Comparison of ENCODE assay signal across 16 cellular contexts in genomic region chr15:40956543-40956982, GRCh38. TPM values are rescaled to one million over a fixed set of nuclear protein-coding genes. Genes with fewer than 3 reads are reported as not detected.
DNase-seq lines count a peak whose midpoint lies in the region; ATAC-seq and TF ChIP-seq lines count a peak whose summit lies in the region.
"Had no signal": no experiment of that assay in that cellular context is flagged by ENCODE, and none has a peak within 500 bp of the region (broad histone marks: within the 10 kb centered on the region; RNA-seq: fewer than 3 reads in every experiment).

No MANE protein-coding gene starts in this region.

- no peak overlapping the region for H3K27ac ChIP-seq in iPS DF 6.9 (ENCODE audit: low read length)
- peak overlapping the region; percentile 70 to 72 for H3K27ac ChIP-seq in tibial artery
- H3K27ac ChIP-seq: cardiac muscle cell, lower lobe of right lung had no signal

- H3K9me3 ChIP-seq in iPS DF 6.9 (ENCODE audit: control insufficient read depth, insufficient read depth, low read length) = no peaks in the 10 kb centered on the region
- H3K9me3 ChIP-seq in tibial artery = no peaks in the 10 kb centered on the region
- H3K9me3 ChIP-seq: lower lobe of right lung had no signal

- peaks cover 14% of the 10 kb centered on the region for H3K36me3 Mint-ChIP-seq in activated naive CD4-positive, alpha-beta T cell treated with anti-CD3 and anti-CD28 coated beads, Interleukin-2, amount 50 U/mL, for 24 hours
- H3K36me3 Mint-ChIP-seq in activated naive CD8-positive, alpha-beta T cell treated with anti-CD3 and anti-CD28 coated beads, Interleukin-2, amount 10 ng/mL, durations not matched to agents 7 days and 5 days = peaks cover 5% of the 10 kb centered on the region

- H3K4me3 ChIP-seq in iPS DF 6.9 (ENCODE audit: low read length) = 0 out of 2 replicates have a peak overlapping the region, but pooled peaks have one; percentile 8
- no peak overlapping the region for H3K4me3 ChIP-seq in tibial artery
- H3K4me3 ChIP-seq: cardiac muscle cell, lower lobe of right lung had no signal

- no peaks in the 10 kb centered on the region for H3K27me3 Mint-ChIP-seq in activated naive CD4-positive, alpha-beta T cell treated with anti-CD3 and anti-CD28 coated beads, Interleukin-2, amount 50 U/mL, for 24 hours
- H3K27me3 Mint-ChIP-seq in activated naive CD8-positive, alpha-beta T cell treated with anti-CD3 and anti-CD28 coated beads, Interleukin-2, amount 10 ng/mL, durations not matched to agents 7 days and 5 days = no peaks in the 10 kb centered on the region

- H3K27me3 ChIP-seq in iPS DF 6.9 (ENCODE audit: control insufficient read depth, insufficient read depth, low read length) (no peaks in the 10 kb centered on the region), tibial artery (no peaks in the 10 kb centered on the region)
- H3K27me3 ChIP-seq: cardiac muscle cell had no signal

- no peak for ATAC-seq in activated naive CD8-positive, alpha-beta T cell treated with anti-CD3 and anti-CD28 coated beads, Interleukin-2, amount 10 ng/mL, durations not matched to agents 7 days and 5 days (ENCODE audit: low read depth)
- ATAC-seq in HG02973 (IDR thresholded peaks at IDR 0.05; ENCODE audit: unreplicated experiment) (no peak), GM18873 (IDR thresholded peaks at IDR 0.05; ENCODE audit: low FRiP score, unreplicated experiment) (no peak), HG03280 (IDR thresholded peaks at IDR 0.05; ENCODE audit: unreplicated experiment) (no peak)
- ATAC-seq: lower lobe of right lung; stimulated activated naive B cell treated with anti-CD40 and anti-IgM and Interleukin-4, amounts not matched to agents 10 μg/mL and 1 μg/mL and 100 μg/mL, for 72 hours had no signal

- peak overlapping the region; percentile 84 for H3K4me3 Mint-ChIP-seq in activated naive CD4-positive, alpha-beta T cell treated with anti-CD3 and anti-CD28 coated beads, Interleukin-2, amount 50 U/mL, for 24 hours
- H3K4me3 Mint-ChIP-seq in activated naive CD8-positive, alpha-beta T cell treated with anti-CD3 and anti-CD28 coated beads, Interleukin-2, amount 10 ng/mL, durations not matched to agents 7 days and 5 days = no peak overlapping the region
- H3K4me3 Mint-ChIP-seq: stimulated activated naive B cell treated with anti-CD40 and anti-IgM and Interleukin-4, amounts not matched to agents 10 μg/mL and 1 μg/mL and 100 μg/mL, for 72 hours had no signal

- no peaks in the 10 kb centered on the region for H3K9me3 Mint-ChIP-seq in activated naive CD4-positive, alpha-beta T cell treated with anti-CD3 and anti-CD28 coated beads, Interleukin-2, amount 50 U/mL, for 24 hours
- no peaks in the 10 kb centered on the region for H3K9me3 Mint-ChIP-seq in activated naive CD8-positive, alpha-beta T cell treated with anti-CD3 and anti-CD28 coated beads, Interleukin-2, amount 10 ng/mL, durations not matched to agents 7 days and 5 days
- H3K9me3 Mint-ChIP-seq: stimulated activated naive B cell treated with anti-CD40 and anti-IgM and Interleukin-4, amounts not matched to agents 10 μg/mL and 1 μg/mL and 100 μg/mL, for 72 hours had no signal

- no CpG with 5 or more reads among the region's 3 CpGs for WGBS in iPS DF 6.9 (ENCODE audit: insufficient coverage, insufficient read length)

- peak overlapping the region; percentile 74 for H3K27ac Mint-ChIP-seq in activated naive CD4-positive, alpha-beta T cell treated with anti-CD3 and anti-CD28 coated beads, Interleukin-2, amount 50 U/mL, for 24 hours
- H3K27ac Mint-ChIP-seq in activated naive CD8-positive, alpha-beta T cell treated with anti-CD3 and anti-CD28 coated beads, Interleukin-2, amount 10 ng/mL, durations not matched to agents 7 days and 5 days = peak overlapping the region; percentile 47
- H3K27ac Mint-ChIP-seq: stimulated activated naive B cell treated with anti-CD40 and anti-IgM and Interleukin-4, amounts not matched to agents 10 μg/mL and 1 μg/mL and 100 μg/mL, for 72 hours had no signal

- DNase-seq in activated naive CD4-positive, alpha-beta T cell (lab: John Stamatoyannopoulos, UW) = no peak
- DNase-seq in activated naive CD8-positive, alpha-beta T cell treated with anti-CD3 and anti-CD28 coated beads, Interleukin-2, amount 10 ng/mL, durations not matched to agents 7 days and 5 days = no peak
- DNase-seq in iPS DF 6.9 (ENCODE audit: low read depth, low spot score) (no peak), tibial artery (no peak)
- DNase-seq: C1 segment of cervical spinal cord; hippocampal formation; lower lobe of right lung; NCI-H1105 treated with DMSO at 0.1 percent for 48 hours; NCI-H510A treated with DMSO at 0.1 percent for 48 hours; stimulated activated CD4-positive, alpha-beta T cell treated with anti-CD3 and anti-CD28 coated beads, Interleukin-2, amount 100 ng/mL, for 24 hours; stimulated activated naive B cell treated with anti-CD40 and anti-IgM and Interleukin-4, amounts not matched to agents 10 μg/mL and 1 μg/mL and 100 μg/mL, for 72 hours had no signal

- H3K4me1 ChIP-seq in iPS DF 6.9 (ENCODE audit: control insufficient read depth, insufficient read depth, low read length) = peaks cover 7% of the 10 kb centered on the region
- peaks cover 0 to 55% (median 39%) of the 10 kb centered on the region in 4 donors for H3K4me1 ChIP-seq in tibial artery

- POLR2A ChIA-PET in activated naive CD8-positive, alpha-beta T cell treated with anti-CD3 and anti-CD28 coated beads, Interleukin-2, amount 10 ng/mL, durations not matched to agents 7 days and 5 days (lab: Charles Lee) = no interaction called here

- H3K36me3 ChIP-seq in iPS DF 6.9 (ENCODE audit: control insufficient read depth, insufficient read depth, low read length) = peaks cover 18% of the 10 kb centered on the region
- no peaks in the 10 kb centered on the region for H3K36me3 ChIP-seq in tibial artery
- H3K36me3 ChIP-seq: cardiac muscle cell, lower lobe of right lung had no signal

- intact Hi-C loops in tibial artery (cut with DNase I; ENCODE audit: low total_unique reads) = no loop called here

- TF ChIP-seq CTCF in tibial artery (IDR thresholded peaks at IDR 0.05) = no peak

- H3K4me1 Mint-ChIP-seq in activated naive CD4-positive, alpha-beta T cell treated with anti-CD3 and anti-CD28 coated beads, Interleukin-2, amount 50 U/mL, for 24 hours = peaks cover 28% of the 10 kb centered on the region
- H3K4me1 Mint-ChIP-seq in activated naive CD8-positive, alpha-beta T cell treated with anti-CD3 and anti-CD28 coated beads, Interleukin-2, amount 10 ng/mL, durations not matched to agents 7 days and 5 days = peaks cover 32% of the 10 kb centered on the region

RNA-seq across cellular contexts. Expression of gene CHAC1, which starts 3.3 kb away (rescaled TPM):
- total RNA-seq in activated naive CD8-positive, alpha-beta T cell treated with anti-CD3 and anti-CD28 coated beads, Interleukin-2, amount 10 ng/mL, durations not matched to agents 7 days and 5 days = 10 to 100 TPM; 13.9 to 14.1 TPM

RNA-seq across cellular contexts. Expression of gene DLL4, which starts 27.4 kb away (rescaled TPM):
- under 1 TPM in 1 of 2 experiments, not detected in 1; 0.11 TPM for total RNA-seq in activated naive CD8-positive, alpha-beta T cell treated with anti-CD3 and anti-CD28 coated beads, Interleukin-2, amount 10 ng/mL, durations not matched to agents 7 days and 5 days
